1 cellular context compared by ENCODE assay signal in the genomic region with DNA sequence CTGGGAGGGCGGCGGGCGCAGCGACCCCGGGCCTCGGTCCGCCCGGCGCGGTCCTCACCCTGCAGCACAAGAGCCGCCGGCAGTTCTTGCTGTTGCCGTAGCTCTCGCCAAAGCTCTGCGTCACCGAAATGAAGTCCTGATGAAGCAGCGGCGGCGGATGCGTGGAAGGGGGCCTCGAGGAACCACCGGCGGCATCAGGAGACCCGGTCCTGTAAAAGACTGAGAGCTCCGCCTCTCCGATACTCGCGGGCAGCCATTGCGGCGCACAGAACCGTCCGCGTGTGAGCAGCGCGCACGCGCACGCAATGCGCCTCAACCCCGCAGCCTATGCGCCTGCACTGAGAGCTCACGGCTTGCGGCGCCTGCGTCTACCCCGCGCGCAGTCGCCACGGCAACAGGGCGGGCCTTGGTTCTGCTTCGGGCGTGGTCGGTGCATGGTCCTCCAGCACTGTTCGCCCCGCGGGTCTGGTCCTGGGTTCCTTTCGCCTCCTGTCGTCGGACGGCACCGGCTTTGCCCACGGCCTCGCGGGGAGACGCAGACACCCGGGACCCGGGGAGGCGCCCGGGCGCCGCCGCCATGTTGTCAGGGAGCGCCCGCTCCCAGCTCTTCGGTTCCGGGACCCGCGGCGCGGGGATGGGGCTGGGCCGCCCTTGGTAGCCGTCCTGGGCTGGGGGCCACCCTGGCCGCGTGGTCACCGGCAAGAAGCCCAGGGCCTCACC.
TF ChIP-seq lines count a peak whose summit lies in the region.

No MANE protein-coding gene starts in this region.

TF ChIP-seq in IMR-90, 13 proteins besides CTCF, POLR2A, EP300 and RAD21:
- TF ChIP-seq MAZ (IDR thresholded peaks at IDR 0.05; ENCODE audit: borderline replicate concordance, low read depth, low read length): peak; percentile 9; the same call in 1 of the 2 replicates
- peak; percentile 84 for TF ChIP-seq RCOR1 (IDR thresholded peaks at IDR 0.05; ENCODE audit: insufficient replicate concordance, low read length)
- TF ChIP-seq MXI1 (IDR thresholded peaks at IDR 0.05; ENCODE audit: borderline replicate concordance, low read depth, low read length): peak; percentile 88; the same call in 1 of the 2 replicates
- 0 out of 2 replicates have a peak, but pooled peaks have one; percentile 7 for TF ChIP-seq USF2 (IDR thresholded peaks at IDR 0.05; ENCODE audit: low read depth, low read length)
- TF ChIP-seq FOS (IDR thresholded peaks at IDR 0.05; ENCODE audit: low read depth, low read length): no peak
